Comparison of ENCODE assay signal across 9 cellular contexts in genomic region chr6:134170844-134171243, GRCh38.
DNase-seq lines count a peak whose midpoint lies in the region; ATAC-seq and TF ChIP-seq lines count a peak whose summit lies in the region.
"Had no signal": no experiment of that assay in that cellular context is flagged by ENCODE, and none has a peak within 500 bp of the region (broad histone marks: within the 10 kb centered on the region; RNA-seq: fewer than 3 reads in every experiment).

No MANE protein-coding gene starts in this region.

- H3K4me1 ChIP-seq in smooth muscle cell (ENCODE audit: low read depth), result peaks cover 2% of the 10 kb centered on the region

- H3K9me3 ChIP-seq in smooth muscle cell (replicated peaks; ENCODE audit: low read depth), result no peaks in the 10 kb centered on the region

- H3K36me3 Mint-ChIP-seq in HFFc6 (ENCODE audit: low read depth), result peaks cover 70% of the 10 kb centered on the region
- H3K36me3 Mint-ChIP-seq in activated naive CD8-positive, alpha-beta T cell, result peaks cover 20% of the 10 kb centered on the region

- H3K9me3 Mint-ChIP-seq in HFFc6, result no peaks in the 10 kb centered on the region
- H3K9me3 Mint-ChIP-seq in activated naive CD8-positive, alpha-beta T cell (ENCODE audit: low read depth), result no peaks in the 10 kb centered on the region

- WGBS in smooth muscle cell (ENCODE audit: low lambda C conversion rate), result 77% methylated on average over 10 of the region's 10 CpGs

- H3K4me3 Mint-ChIP-seq in HFFc6, result peak overlapping the region; percentile 98
- peak overlapping the region; percentile 99 for H3K4me3 Mint-ChIP-seq in activated naive CD8-positive, alpha-beta T cell

- H3K27me3 Mint-ChIP-seq in HFFc6 (ENCODE audit: insufficient read depth), result peaks cover 29% of the 10 kb centered on the region
- H3K27me3 Mint-ChIP-seq in activated naive CD8-positive, alpha-beta T cell, result no peaks in the 10 kb centered on the region

- ATAC-seq in HG02970 (IDR thresholded peaks at IDR 0.05; ENCODE audit: low FRiP score, unreplicated experiment), result no peak

- H2AFZ ChIP-seq in smooth muscle cell (ENCODE audit: low read depth), result no peak overlapping the region

- TF ChIP-seq CTCF in HFFc6 (IDR thresholded peaks at IDR 0.05), result no peak
- no peak for TF ChIP-seq CTCF in smooth muscle cell (IDR thresholded peaks at IDR 0.05; ENCODE audit: borderline replicate concordance, insufficient read depth, poor library complexity, severe bottlenecking)

- H3K79me2 ChIP-seq in smooth muscle cell (ENCODE audit: low read depth), result peaks cover 12% of the 10 kb centered on the region

- H3K9ac ChIP-seq in smooth muscle cell (ENCODE audit: low read depth), result no peak overlapping the region

- H3K27ac Mint-ChIP-seq in HFFc6, result peak overlapping the region; percentile 42
- H3K27ac Mint-ChIP-seq in activated naive CD8-positive, alpha-beta T cell, result peak overlapping the region; percentile 70

- no peak for DNase-seq in HFFc6
- DNase-seq in iris pigment epithelial cell (ENCODE audit: low read depth), result peak; percentile 64
- DNase-seq in smooth muscle cell (lab: John Stamatoyannopoulos, UW; ENCODE audit: unreplicated experiment), result no peak
- no peak for DNase-seq in RPMI8226
- DNase-seq in kidney glomerular epithelial cell (lab: John Stamatoyannopoulos, UW), result no peak
- DNase-seq: activated CD4-positive, alpha-beta T cell treated with anti-CD3 and anti-CD28 coated beads, Interleukin-2, amount 50 U/mL, for 1 hour had no signal

- no peaks in the 10 kb centered on the region for H3K27me3 ChIP-seq in smooth muscle cell (ENCODE audit: low read depth)

- peak overlapping the region; percentile 78 for H3K4me2 ChIP-seq in smooth muscle cell

- peaks cover 41% of the 10 kb centered on the region for H4K20me1 ChIP-seq in smooth muscle cell (ENCODE audit: low read depth)

- peaks cover 57% of the 10 kb centered on the region for H3K4me1 Mint-ChIP-seq in HFFc6 (ENCODE audit: low read depth)
- H3K4me1 Mint-ChIP-seq in activated naive CD8-positive, alpha-beta T cell (ENCODE audit: low read depth), result peaks cover 53% of the 10 kb centered on the region

- H3K4me3 ChIP-seq in smooth muscle cell, result peak overlapping the region; percentile 24

- H3K27ac ChIP-seq in smooth muscle cell (ENCODE audit: low read depth), result no peak overlapping the region
- H3K27ac ChIP-seq: epithelial cell of prostate had no signal

- no peaks in the 10 kb centered on the region for H3F3A ChIP-seq in smooth muscle cell (ENCODE audit: low read depth)

- H3K36me3 ChIP-seq in smooth muscle cell (ENCODE audit: low read depth), result no peaks in the 10 kb centered on the region
